Comparison of ENCODE assay signal across 8 cellular contexts in genomic region chr3:24640330-24640877, GRCh38.
DNase-seq lines count a peak whose midpoint lies in the region; ATAC-seq, FAIRE-seq and TF ChIP-seq lines count a peak whose summit lies in the region.

No MANE protein-coding gene starts in this region.

- peak; percentile 71 for TF ChIP-seq RAD21 in neural cell (conservative IDR thresholded peaks at IDR 0.05)

- H3K27me3 ChIP-seq in neural cell (ENCODE audit: insufficient read depth, low read depth, low read length), result no peaks in the 10 kb centered on the region

- no peaks in the 10 kb centered on the region for H3F3A ChIP-seq in neural cell (ENCODE audit: insufficient read depth, low read length, poor library complexity, severe bottlenecking)

- no peak overlapping the region for H3K27ac ChIP-seq in neural cell (ENCODE audit: low read length)

- H3K9ac ChIP-seq in neural cell (ENCODE audit: low read length), result no peak overlapping the region

- H3K4me3 ChIP-seq in neural cell (ENCODE audit: low read length), result no peak overlapping the region

- H4K20me1 ChIP-seq in neural cell (ENCODE audit: insufficient read depth), result no peaks in the 10 kb centered on the region

- no peak overlapping the region for H3K4me2 ChIP-seq in neural cell (ENCODE audit: low read length)

- no peak for TF ChIP-seq POLR2A in H54 (IDR thresholded peaks at IDR 0.05; ENCODE audit: low read depth, low read length)

- peak; percentile 68 for TF ChIP-seq CTCF in neural cell (IDR thresholded peaks at IDR 0.05; ENCODE audit: poor library complexity, severe bottlenecking)

- no peaks in the 10 kb centered on the region for H3K9me3 ChIP-seq in neural cell (ENCODE audit: low read length)

- ATAC-seq in GM21619 (IDR thresholded peaks at IDR 0.05; ENCODE audit: unreplicated experiment), result no peak

- no peaks in the 10 kb centered on the region for H3K9me2 ChIP-seq in neural cell (ENCODE audit: insufficient read depth, low read length)

- no peaks in the 10 kb centered on the region for H3K36me3 ChIP-seq in neural cell (ENCODE audit: insufficient read depth, low read length)

- no peak for TF ChIP-seq EP300 in neural cell (conservative IDR thresholded peaks at IDR 0.05; ENCODE audit: poor library complexity, severe bottlenecking)

- H2AFZ ChIP-seq in neural cell (ENCODE audit: low read depth, low read length), result no peak overlapping the region

- DNase-seq in GM04503 (ENCODE audit: low read depth) (peak; percentile 14), MV-4-11 (lab: John Stamatoyannopoulos, UW) (peak; percentile 8), occipital lobe (lab: John Stamatoyannopoulos, UW) (no peak), H54 (ENCODE audit: insufficient read length, low spot score) (no peak), NCI-H345 (lab: John Stamatoyannopoulos, UW) (no peak)

- no peaks in the 10 kb centered on the region for H3K79me2 ChIP-seq in neural cell (replicated peaks; ENCODE audit: insufficient read depth, low read length)

- peak; percentile 14 for FAIRE-seq in colon (lab: Jason Lieb, UNC)
- FAIRE-seq in H54 (lab: Jason Lieb, UNC), result no peak

TF ChIP-seq in neural cell, 6 proteins besides CTCF, POLR2A, EP300 and RAD21:
- TF ChIP-seq TAF1 (IDR thresholded peaks at IDR 0.05; ENCODE audit: low read depth) (no peak), MXI1 (conservative IDR thresholded peaks at IDR 0.05; ENCODE audit: poor library complexity, severe bottlenecking) (no peak), REST (IDR thresholded peaks at IDR 0.05; ENCODE audit: borderline replicate concordance) (no peak), EZH2 (IDR thresholded peaks at IDR 0.05; ENCODE audit: borderline replicate concordance, insufficient read depth, low read length, poor library complexity, severe bottlenecking) (no peak), SMC3 (conservative IDR thresholded peaks at IDR 0.05; ENCODE audit: poor library complexity) (peak; percentile 77), POLR2AphosphoS5 (IDR thresholded peaks at IDR 0.05) (no peak)
TF ChIP-seq in neural cell: peak in this region for 1.

Comparison
In these comparisons a context has a peak if more than half of its experiments do, and no peak if none do; other contexts are left out.
1. DNase-seq: peak in GM04503 (single experiment) and MV-4-11 (single experiment); none in occipital lobe (single experiment), H54 (single experiment) and NCI-H345 (single experiment).